In genomic region chr11:134580635-134581025, GRCh38 we compare ENCODE assay signal across 16 cellular contexts.
A peak's percentile ranks its signal among the peaks of the same experiment; 100 is the strongest.
DNase-seq lines count a peak whose midpoint lies in the region; ATAC-seq and TF ChIP-seq lines count a peak whose summit lies in the region.
"Had no signal": no experiment of that assay in that cellular context is flagged by ENCODE, and none has a peak within 500 bp of the region (broad histone marks: within the 10 kb centered on the region; RNA-seq: fewer than 3 reads in every experiment).

No MANE protein-coding gene starts in this region.

- H3K36me3 Mint-ChIP-seq in osteocyte (ENCODE audit: unreplicated experiment) (no peaks in the 10 kb centered on the region), type B pancreatic cell (no peaks in the 10 kb centered on the region)

- TF ChIP-seq CTCF in osteocyte (IDR thresholded peaks at IDR 0.05) (no peak), type B pancreatic cell (conservative IDR thresholded peaks at IDR 0.05) (no peak)

- H3K4me1 Mint-ChIP-seq in osteocyte (ENCODE audit: unreplicated experiment) (no peaks in the 10 kb centered on the region), type B pancreatic cell (ENCODE audit: unreplicated experiment) (peaks cover 4% of the 10 kb centered on the region)

- H3K27ac Mint-ChIP-seq in osteocyte (ENCODE audit: unreplicated experiment) (no peak overlapping the region), type B pancreatic cell (no peak overlapping the region)
- H3K27ac Mint-ChIP-seq: CD4-positive, alpha-beta T cell had no signal

- DNase-seq in D341Med (ENCODE audit: low spot score) (peak; percentile 50), DMS79 (lab: John Stamatoyannopoulos, UW) (peak; percentile 60), RPMI8226 (peak; percentile 30), osteocyte (ENCODE audit: extremely low spot score, unreplicated experiment) (peak; percentile 76), type B pancreatic cell (ENCODE audit: extremely low spot score, unreplicated experiment) (no peak), NCI-H2171 treated with DMSO at 0.1 percent for 48 hours (lab: John Stamatoyannopoulos, UW) (no peak)
- DNase-seq: ACHN; CD4-positive, alpha-beta T cell; DMS 273 treated with DMSO at 0.1 percent for 48 hours; EL; GF-D8; Kasumi-1; NCI-H1417 treated with DMSO at 0.1 percent for 48 hours; NCI-H187; SJCRH30 had no signal

- H3K27me3 Mint-ChIP-seq in osteocyte (ENCODE audit: unreplicated experiment) (peaks cover 7% of the 10 kb centered on the region), type B pancreatic cell (peaks cover 27% of the 10 kb centered on the region)

- no peak overlapping the region for H3K4me3 Mint-ChIP-seq in osteocyte (ENCODE audit: unreplicated experiment)
- H3K4me3 Mint-ChIP-seq in type B pancreatic cell = no peak overlapping the region
- H3K4me3 Mint-ChIP-seq: CD4-positive, alpha-beta T cell had no signal

- H3K9me3 Mint-ChIP-seq in osteocyte (ENCODE audit: unreplicated experiment) (no peaks in the 10 kb centered on the region), type B pancreatic cell (no peaks in the 10 kb centered on the region)
- H3K9me3 Mint-ChIP-seq: CD4-positive, alpha-beta T cell had no signal

- no peak for ATAC-seq in GM18861 (IDR thresholded peaks at IDR 0.05; ENCODE audit: unreplicated experiment)

Comparison
In these comparisons a context has a peak if more than half of its experiments do, and no peak if none do; other contexts are left out.
1. DNase-seq: peak in D341Med (single experiment), DMS79 (single experiment), RPMI8226 (single experiment) and osteocyte (single experiment); none in type B pancreatic cell (single experiment) and NCI-H2171 treated with DMSO at 0.1 percent for 48 hours (single experiment).